In genomic region chr15:63504979-63505841, GRCh38 we compare ENCODE assay signal across 1 cellular context.
TF ChIP-seq lines count a peak whose summit lies in the region.

No MANE protein-coding gene starts in this region.

TF ChIP-seq in K562, 482 proteins besides CTCF, POLR2A, EP300 and RAD21 (continued from another document and continues in another):
- TF ChIP-seq, protein P1, sequence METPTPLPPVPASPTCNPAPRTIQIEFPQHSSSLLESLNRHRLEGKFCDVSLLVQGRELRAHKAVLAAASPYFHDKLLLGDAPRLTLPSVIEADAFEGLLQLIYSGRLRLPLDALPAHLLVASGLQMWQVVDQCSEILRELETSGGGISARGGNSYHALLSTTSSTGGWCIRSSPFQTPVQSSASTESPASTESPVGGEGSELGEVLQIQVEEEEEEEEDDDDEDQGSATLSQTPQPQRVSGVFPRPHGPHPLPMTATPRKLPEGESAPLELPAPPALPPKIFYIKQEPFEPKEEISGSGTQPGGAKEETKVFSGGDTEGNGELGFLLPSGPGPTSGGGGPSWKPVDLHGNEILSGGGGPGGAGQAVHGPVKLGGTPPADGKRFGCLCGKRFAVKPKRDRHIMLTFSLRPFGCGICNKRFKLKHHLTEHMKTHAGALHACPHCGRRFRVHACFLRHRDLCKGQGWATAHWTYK (CRISPR knock-in tag; IDR thresholded peaks at IDR 0.05): no peak
- TF ChIP-seq HOXB6 (CRISPR knock-in tag; IDR thresholded peaks at IDR 0.05; ENCODE audit: borderline replicate concordance) (no peak), NR1H2 (CRISPR knock-in tag; IDR thresholded peaks at IDR 0.05) (no peak), MBD1 (CRISPR knock-in tag; IDR thresholded peaks at IDR 0.05) (no peak), ZNF282 (CRISPR knock-in tag; IDR thresholded peaks at IDR 0.05) (no peak), MNT (conservative IDR thresholded peaks at IDR 0.05) (peak in 1 of 2 experiments; percentile 45), PHB2 (IDR thresholded peaks at IDR 0.05; ENCODE audit: low read depth) (no peak), TFAP4 (CRISPR knock-in tag; IDR thresholded peaks at IDR 0.05; ENCODE audit: borderline replicate concordance) (peak; percentile 56; the same call in 1 of the 2 replicates), U2AF1 (optimal IDR thresholded peaks at IDR 0.05; ENCODE audit: low read depth, low read length) (no peak), GABPB2 (CRISPR knock-in tag; conservative IDR thresholded peaks at IDR 0.05) (no peak), TEAD4 (IDR thresholded peaks at IDR 0.05; ENCODE audit: low read length) (no peak), TEAD4 (CRISPR knock-in tag; IDR thresholded peaks at IDR 0.05; ENCODE audit: borderline replicate concordance) (no peak), CXXC5 (CRISPR knock-in tag; IDR thresholded peaks at IDR 0.05) (peak; percentile 6), USF1 (CRISPR knock-in tag; IDR thresholded peaks at IDR 0.05) (no peak), HLTF (IDR thresholded peaks at IDR 0.05) (no peak), ZC3H8 (IDR thresholded peaks at IDR 0.05) (no peak), ZNF77 (CRISPR knock-in tag; IDR thresholded peaks at IDR 0.05) (no peak), ELF1 (tag; IDR thresholded peaks at IDR 0.05) (peak; percentile 83), ZNF778 (CRISPR knock-in tag; IDR thresholded peaks at IDR 0.05) (no peak), SAP30 (IDR thresholded peaks at IDR 0.05; ENCODE audit: borderline replicate concordance, insufficient read depth, low read depth, low read length, poor library complexity, severe bottlenecking) (peak; percentile 62), BRD9 (IDR thresholded peaks at IDR 0.05; ENCODE audit: low read depth, partially characterized antibody) (no peak), NR2C2 (CRISPR knock-in tag; IDR thresholded peaks at IDR 0.05) (no peak), NR2C2 (tag; IDR thresholded peaks at IDR 0.05) (no peak; the same call in 1 of the 2 replicates), PURB (CRISPR knock-in tag; IDR thresholded peaks at IDR 0.05; ENCODE audit: low read depth) (no peak), GATAD2A (IDR thresholded peaks at IDR 0.05) (no peak), SETDB1 (IDR thresholded peaks at IDR 0.05; ENCODE audit: low read length) (no peak), SIN3B (IDR thresholded peaks at IDR 0.05; ENCODE audit: low read depth) (no peak), ZNF79 (CRISPR knock-in tag; IDR thresholded peaks at IDR 0.05; ENCODE audit: low read depth) (no peak), KDM2B (CRISPR knock-in tag; IDR thresholded peaks at IDR 0.05) (no peak), HMGXB4 (CRISPR knock-in tag; IDR thresholded peaks at IDR 0.05) (no peak), SRSF3 (IDR thresholded peaks at IDR 0.05; ENCODE audit: insufficient read depth, low read length) (no peak), ZNF280A (IDR thresholded peaks at IDR 0.05; ENCODE audit: low read depth, partially characterized antibody) (no peak), ADNP (tag; IDR thresholded peaks at IDR 0.05) (no peak), SPI1 (IDR thresholded peaks at IDR 0.05; ENCODE audit: borderline replicate concordance, low read depth, low read length) (no peak), PHF8 (IDR thresholded peaks at IDR 0.05; ENCODE audit: borderline replicate concordance, low read length) (peak; percentile 49; the same call in 1 of the 2 replicates), MAFK (IDR thresholded peaks at IDR 0.05; ENCODE audit: low read length) (no peak), POLR2G (IDR thresholded peaks at IDR 0.05; ENCODE audit: low read depth, low read length) (peak; percentile 80), ZNF274 (IDR thresholded peaks at IDR 0.05; ENCODE audit: borderline replicate concordance, low read depth, low read length) (no peak), BCOR (IDR thresholded peaks at IDR 0.05) (no peak), MEF2D (tag; conservative IDR thresholded peaks at IDR 0.05; ENCODE audit: low read depth) (no peak), CCAR2 (IDR thresholded peaks at IDR 0.05; ENCODE audit: low read depth, low read length) (no peak), CBFA2T2 (conservative IDR thresholded peaks at IDR 0.05) (no peak), NR0B1 (IDR thresholded peaks at IDR 0.05; ENCODE audit: partially characterized antibody) (no peak), BRCA1 (IDR thresholded peaks at IDR 0.05) (no peak), BRCA1 (CRISPR knock-in tag; IDR thresholded peaks at IDR 0.05) (no peak)
- TF ChIP-seq, protein P2, sequence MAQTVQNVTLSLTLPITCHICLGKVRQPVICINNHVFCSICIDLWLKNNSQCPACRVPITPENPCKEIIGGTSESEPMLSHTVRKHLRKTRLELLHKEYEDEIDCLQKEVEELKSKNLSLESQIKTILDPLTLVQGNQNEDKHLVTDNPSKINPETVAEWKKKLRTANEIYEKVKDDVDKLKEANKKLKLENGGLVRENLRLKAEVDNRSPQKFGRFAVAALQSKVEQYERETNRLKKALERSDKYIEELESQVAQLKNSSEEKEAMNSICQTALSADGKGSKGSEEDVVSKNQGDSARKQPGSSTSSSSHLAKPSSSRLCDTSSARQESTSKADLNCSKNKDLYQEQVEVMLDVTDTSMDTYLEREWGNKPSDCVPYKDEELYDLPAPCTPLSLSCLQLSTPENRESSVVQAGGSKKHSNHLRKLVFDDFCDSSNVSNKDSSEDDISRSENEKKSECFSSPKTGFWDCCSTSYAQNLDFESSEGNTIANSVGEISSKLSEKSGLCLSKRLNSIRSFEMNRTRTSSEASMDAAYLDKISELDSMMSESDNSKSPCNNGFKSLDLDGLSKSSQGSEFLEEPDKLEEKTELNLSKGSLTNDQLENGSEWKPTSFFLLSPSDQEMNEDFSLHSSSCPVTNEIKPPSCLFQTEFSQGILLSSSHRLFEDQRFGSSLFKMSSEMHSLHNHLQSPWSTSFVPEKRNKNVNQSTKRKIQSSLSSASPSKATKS (CRISPR knock-in tag; IDR thresholded peaks at IDR 0.05): no peak
- TF ChIP-seq, protein P3, sequence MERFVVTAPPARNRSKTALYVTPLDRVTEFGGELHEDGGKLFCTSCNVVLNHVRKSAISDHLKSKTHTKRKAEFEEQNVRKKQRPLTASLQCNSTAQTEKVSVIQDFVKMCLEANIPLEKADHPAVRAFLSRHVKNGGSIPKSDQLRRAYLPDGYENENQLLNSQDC (CRISPR knock-in tag; IDR thresholded peaks at IDR 0.05): no peak
- TF ChIP-seq, protein P4, sequence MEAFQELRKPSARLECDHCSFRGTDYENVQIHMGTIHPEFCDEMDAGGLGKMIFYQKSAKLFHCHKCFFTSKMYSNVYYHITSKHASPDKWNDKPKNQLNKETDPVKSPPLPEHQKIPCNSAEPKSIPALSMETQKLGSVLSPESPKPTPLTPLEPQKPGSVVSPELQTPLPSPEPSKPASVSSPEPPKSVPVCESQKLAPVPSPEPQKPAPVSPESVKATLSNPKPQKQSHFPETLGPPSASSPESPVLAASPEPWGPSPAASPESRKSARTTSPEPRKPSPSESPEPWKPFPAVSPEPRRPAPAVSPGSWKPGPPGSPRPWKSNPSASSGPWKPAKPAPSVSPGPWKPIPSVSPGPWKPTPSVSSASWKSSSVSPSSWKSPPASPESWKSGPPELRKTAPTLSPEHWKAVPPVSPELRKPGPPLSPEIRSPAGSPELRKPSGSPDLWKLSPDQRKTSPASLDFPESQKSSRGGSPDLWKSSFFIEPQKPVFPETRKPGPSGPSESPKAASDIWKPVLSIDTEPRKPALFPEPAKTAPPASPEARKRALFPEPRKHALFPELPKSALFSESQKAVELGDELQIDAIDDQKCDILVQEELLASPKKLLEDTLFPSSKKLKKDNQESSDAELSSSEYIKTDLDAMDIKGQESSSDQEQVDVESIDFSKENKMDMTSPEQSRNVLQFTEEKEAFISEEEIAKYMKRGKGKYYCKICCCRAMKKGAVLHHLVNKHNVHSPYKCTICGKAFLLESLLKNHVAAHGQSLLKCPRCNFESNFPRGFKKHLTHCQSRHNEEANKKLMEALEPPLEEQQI (IDR thresholded peaks at IDR 0.05): no peak
- TF ChIP-seq, protein P5, sequence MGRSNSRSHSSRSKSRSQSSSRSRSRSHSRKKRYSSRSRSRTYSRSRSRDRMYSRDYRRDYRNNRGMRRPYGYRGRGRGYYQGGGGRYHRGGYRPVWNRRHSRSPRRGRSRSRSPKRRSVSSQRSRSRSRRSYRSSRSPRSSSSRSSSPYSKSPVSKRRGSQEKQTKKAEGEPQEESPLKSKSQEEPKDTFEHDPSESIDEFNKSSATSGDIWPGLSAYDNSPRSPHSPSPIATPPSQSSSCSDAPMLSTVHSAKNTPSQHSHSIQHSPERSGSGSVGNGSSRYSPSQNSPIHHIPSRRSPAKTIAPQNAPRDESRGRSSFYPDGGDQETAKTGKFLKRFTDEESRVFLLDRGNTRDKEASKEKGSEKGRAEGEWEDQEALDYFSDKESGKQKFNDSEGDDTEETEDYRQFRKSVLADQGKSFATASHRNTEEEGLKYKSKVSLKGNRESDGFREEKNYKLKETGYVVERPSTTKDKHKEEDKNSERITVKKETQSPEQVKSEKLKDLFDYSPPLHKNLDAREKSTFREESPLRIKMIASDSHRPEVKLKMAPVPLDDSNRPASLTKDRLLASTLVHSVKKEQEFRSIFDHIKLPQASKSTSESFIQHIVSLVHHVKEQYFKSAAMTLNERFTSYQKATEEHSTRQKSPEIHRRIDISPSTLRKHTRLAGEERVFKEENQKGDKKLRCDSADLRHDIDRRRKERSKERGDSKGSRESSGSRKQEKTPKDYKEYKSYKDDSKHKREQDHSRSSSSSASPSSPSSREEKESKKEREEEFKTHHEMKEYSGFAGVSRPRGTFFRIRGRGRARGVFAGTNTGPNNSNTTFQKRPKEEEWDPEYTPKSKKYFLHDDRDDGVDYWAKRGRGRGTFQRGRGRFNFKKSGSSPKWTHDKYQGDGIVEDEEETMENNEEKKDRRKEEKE (IDR thresholded peaks at IDR 0.05; ENCODE audit: borderline replicate concordance in 1 of 2, control insufficient read depth in 1 of 2, low read depth in 2 of 2, low read length in 1 of 2): no peak
